Comparison of ENCODE assay signal across 1 cellular context in the genomic region with DNA sequence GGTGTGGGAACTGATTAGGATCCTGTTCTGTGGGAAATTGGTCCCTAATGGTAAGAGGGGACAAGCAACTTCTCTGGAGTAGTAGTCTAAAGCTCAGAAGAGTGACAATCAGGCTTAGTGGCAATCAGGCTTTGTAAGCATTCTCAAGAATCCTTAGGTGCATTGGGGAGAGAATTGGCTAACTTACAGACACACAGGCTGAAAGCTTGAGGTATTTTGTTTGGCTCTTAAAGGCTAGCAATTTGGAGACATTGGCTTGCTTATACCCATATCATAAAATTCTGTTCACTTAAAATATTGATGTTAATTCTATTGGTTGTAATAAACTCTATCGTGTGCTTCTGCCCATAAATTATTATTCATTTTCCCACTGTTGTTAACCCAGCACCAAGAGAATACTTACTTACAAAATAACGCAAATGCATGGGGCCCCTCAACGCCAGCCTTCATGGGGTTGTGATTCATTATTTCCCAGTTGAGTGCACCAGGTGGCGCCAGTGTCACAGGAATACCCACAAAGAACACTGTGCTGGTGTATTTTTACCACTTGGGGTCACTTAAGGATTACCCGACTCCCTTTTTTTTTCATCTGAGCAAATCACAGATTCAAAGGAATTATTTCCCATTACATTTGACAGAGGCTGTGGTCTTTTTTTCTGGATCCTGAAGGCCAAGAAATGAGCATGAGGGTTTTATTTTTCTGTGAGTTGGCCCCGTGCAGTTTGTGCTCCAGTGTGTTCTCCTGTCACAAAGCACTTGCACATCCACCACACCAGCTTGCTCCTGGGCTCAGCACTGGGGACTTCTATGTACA.
TF ChIP-seq lines count a peak whose summit lies in the region.

No MANE protein-coding gene starts in this region.

TF ChIP-seq in GM12878, 131 proteins besides CTCF, POLR2A, EP300 and RAD21 (continued from another document):
- TF ChIP-seq, protein P1, sequence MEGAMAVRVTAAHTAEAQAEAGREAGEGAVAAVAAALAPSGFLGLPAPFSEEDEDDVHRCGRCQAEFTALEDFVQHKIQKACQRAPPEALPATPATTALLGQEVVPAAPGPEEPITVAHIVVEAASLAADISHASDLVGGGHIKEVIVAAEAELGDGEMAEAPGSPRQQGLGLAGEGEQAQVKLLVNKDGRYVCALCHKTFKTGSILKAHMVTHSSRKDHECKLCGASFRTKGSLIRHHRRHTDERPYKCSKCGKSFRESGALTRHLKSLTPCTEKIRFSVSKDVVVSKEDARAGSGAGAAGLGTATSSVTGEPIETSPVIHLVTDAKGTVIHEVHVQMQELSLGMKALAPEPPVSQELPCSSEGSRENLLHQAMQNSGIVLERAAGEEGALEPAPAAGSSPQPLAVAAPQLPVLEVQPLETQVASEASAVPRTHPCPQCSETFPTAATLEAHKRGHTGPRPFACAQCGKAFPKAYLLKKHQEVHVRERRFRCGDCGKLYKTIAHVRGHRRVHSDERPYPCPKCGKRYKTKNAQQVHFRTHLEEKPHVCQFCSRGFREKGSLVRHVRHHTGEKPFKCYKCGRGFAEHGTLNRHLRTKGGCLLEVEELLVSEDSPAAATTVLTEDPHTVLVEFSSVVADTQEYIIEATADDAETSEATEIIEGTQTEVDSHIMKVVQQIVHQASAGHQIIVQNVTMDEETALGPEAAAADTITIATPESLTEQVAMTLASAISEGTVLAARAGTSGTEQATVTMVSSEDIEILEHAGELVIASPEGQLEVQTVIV (IDR thresholded peaks at IDR 0.05; ENCODE audit: borderline replicate concordance, partially characterized antibody) = no peak
- TF ChIP-seq POU2F2 (IDR thresholded peaks at IDR 0.05; ENCODE audit: borderline replicate concordance, low read depth, low read length) = peak; percentile 57; the same call in 1 of the 3 replicates
- 0 out of 2 replicates have a peak, but pooled peaks have one; percentile 28 for TF ChIP-seq RUNX3 (IDR thresholded peaks at IDR 0.05; ENCODE audit: low read length)
- no peak for TF ChIP-seq ZBTB33 (IDR thresholded peaks at IDR 0.05)
- no peak for TF ChIP-seq KLF5 (IDR thresholded peaks at IDR 0.05; ENCODE audit: partially characterized antibody)
